Comparison of ENCODE assay signal across 18 cellular contexts in the genomic region with DNA sequence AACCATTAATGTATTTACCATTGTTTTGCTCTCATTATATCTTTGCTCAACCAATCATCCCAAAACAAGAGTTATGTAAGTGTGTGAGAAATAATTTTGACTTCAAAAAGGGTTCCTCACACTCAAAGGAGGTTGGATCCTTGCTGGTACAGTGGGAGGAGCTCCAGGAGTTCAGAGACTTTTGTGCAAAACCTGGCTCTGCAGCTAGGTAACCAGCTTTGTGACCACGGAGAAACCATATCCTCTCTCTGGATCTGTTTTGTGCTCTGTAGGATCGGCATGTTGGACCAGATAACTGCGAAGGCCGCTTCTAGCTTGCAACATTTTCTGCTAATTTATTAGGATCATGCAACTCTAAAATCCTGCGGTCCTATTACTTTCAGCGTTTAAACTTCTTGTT.
DNase-seq lines count a peak whose midpoint lies in the region; ATAC-seq, FAIRE-seq and TF ChIP-seq lines count a peak whose summit lies in the region.
"Had no signal": no experiment of that assay in that cellular context is flagged by ENCODE, and none has a peak within 500 bp of the region (broad histone marks: within the 10 kb centered on the region; RNA-seq: fewer than 3 reads in every experiment).

No MANE protein-coding gene starts in this region.

- H3K27ac ChIP-seq in MM.1S (ENCODE audit: low read length): no peak overlapping the region
- H3K27ac ChIP-seq: HL-60 had no signal

- no peaks in the 10 kb centered on the region for H3K9me3 ChIP-seq in MM.1S (replicated peaks; ENCODE audit: insufficient read depth, low read length)
- H3K9me3 ChIP-seq: BE2C, HAP-1 had no signal

- H3K4me1 Mint-ChIP-seq in activated naive CD8-positive, alpha-beta T cell (ENCODE audit: low read depth): peaks cover 16% of the 10 kb centered on the region
- H3K4me1 Mint-ChIP-seq in activated naive CD8-positive, alpha-beta T cell treated with anti-CD3 and anti-CD28 coated beads, Interleukin-2, amount 50 U/mL, for 24 hours: peaks cover 9% of the 10 kb centered on the region
- peaks cover 29% of the 10 kb centered on the region for H3K4me1 Mint-ChIP-seq in activated CD8-positive, alpha-beta T cell treated with anti-CD3 and anti-CD28 coated beads, Interleukin-2, amount 10 ng/mL, durations not matched to agents 7 days and 5 days (ENCODE audit: low read depth)

- no peak for ATAC-seq in activated naive CD8-positive, alpha-beta T cell treated with anti-CD3 and anti-CD28 coated beads, Interleukin-2, amount 50 U/mL, for 24 hours
- peak; percentile 60 for ATAC-seq in activated CD8-positive, alpha-beta T cell treated with anti-CD3 and anti-CD28 coated beads, Interleukin-2, amount 10 ng/mL, durations not matched to agents 7 days and 5 days

- no peaks in the 10 kb centered on the region for H3K36me3 ChIP-seq in MM.1S (replicated peaks; ENCODE audit: insufficient read depth, low read length)
- H3K36me3 ChIP-seq: BE2C, HAP-1 had no signal

- no peaks in the 10 kb centered on the region for H3K27me3 Mint-ChIP-seq in activated naive CD8-positive, alpha-beta T cell
- H3K27me3 Mint-ChIP-seq in activated naive CD8-positive, alpha-beta T cell treated with anti-CD3 and anti-CD28 coated beads, Interleukin-2, amount 50 U/mL, for 24 hours: no peaks in the 10 kb centered on the region
- H3K27me3 Mint-ChIP-seq in activated CD8-positive, alpha-beta T cell treated with anti-CD3 and anti-CD28 coated beads, Interleukin-2, amount 10 ng/mL, durations not matched to agents 7 days and 5 days (ENCODE audit: low read depth): no peaks in the 10 kb centered on the region

- no peak overlapping the region for H3K4me3 ChIP-seq in MM.1S (ENCODE audit: low read length)
- H3K4me3 ChIP-seq: HAP-1 had no signal

- H3K27ac Mint-ChIP-seq in activated naive CD8-positive, alpha-beta T cell: no peak overlapping the region
- H3K27ac Mint-ChIP-seq in activated naive CD8-positive, alpha-beta T cell treated with anti-CD3 and anti-CD28 coated beads, Interleukin-2, amount 50 U/mL, for 24 hours: no peak overlapping the region
- H3K27ac Mint-ChIP-seq in activated CD8-positive, alpha-beta T cell treated with anti-CD3 and anti-CD28 coated beads, Interleukin-2, amount 10 ng/mL, durations not matched to agents 7 days and 5 days: peak overlapping the region; percentile 48
- H3K27ac Mint-ChIP-seq: CD8-positive, alpha-beta memory T cell had no signal

- no peaks in the 10 kb centered on the region for H3K27me3 ChIP-seq in MM.1S (replicated peaks; ENCODE audit: insufficient read depth, low read length)
- H3K27me3 ChIP-seq: BE2C had no signal

- no peaks in the 10 kb centered on the region for H3K79me2 ChIP-seq in MM.1S (ENCODE audit: low read length)

- CTCF ChIA-PET in activated CD8-positive, alpha-beta T cell treated with anti-CD3 and anti-CD28 coated beads, Interleukin-2, amount 10 ng/mL, durations not matched to agents 7 days and 5 days (lab: Charles Lee): interaction anchor here (0.5 to 1.2 kb wide), 3 partner anchors 11 to 75 kb away, joined by 3 to 4 read pairs (median 3); no protein-coding TSS in a partner anchor

- H3K4me3 Mint-ChIP-seq in activated naive CD8-positive, alpha-beta T cell: peak overlapping the region; percentile 40
- no peak overlapping the region for H3K4me3 Mint-ChIP-seq in activated naive CD8-positive, alpha-beta T cell treated with anti-CD3 and anti-CD28 coated beads, Interleukin-2, amount 50 U/mL, for 24 hours
- peak overlapping the region; percentile 17 for H3K4me3 Mint-ChIP-seq in activated CD8-positive, alpha-beta T cell treated with anti-CD3 and anti-CD28 coated beads, Interleukin-2, amount 10 ng/mL, durations not matched to agents 7 days and 5 days
- H3K4me3 Mint-ChIP-seq: CD8-positive, alpha-beta memory T cell had no signal

- no peaks in the 10 kb centered on the region for H3K9me2 ChIP-seq in MM.1S (replicated peaks; ENCODE audit: insufficient read depth, low read length)

- H3F3A ChIP-seq in MM.1S (ENCODE audit: insufficient read depth, low read length): peaks cover 6% of the 10 kb centered on the region; the same call in 1 of the 2 replicates

- POLR2A ChIA-PET in activated CD8-positive, alpha-beta T cell treated with anti-CD3 and anti-CD28 coated beads, Interleukin-2, amount 10 ng/mL, durations not matched to agents 7 days and 5 days (lab: Charles Lee): no interaction called here

- TF ChIP-seq CTCF in MM.1S (IDR thresholded peaks at IDR 0.05; ENCODE audit: low read length): no peak

- no peak for DNase-seq in activated naive CD8-positive, alpha-beta T cell treated with anti-CD3 and anti-CD28 coated beads, Interleukin-2, amount 50 U/mL, for 24 hours
- DNase-seq in MM.1S: no peak
- peak; percentile 40 for DNase-seq in activated CD8-positive, alpha-beta T cell treated with anti-CD3 and anti-CD28 coated beads, Interleukin-2, amount 10 ng/mL, durations not matched to agents 7 days and 5 days
- no peak for DNase-seq in urothelium cell line (ENCODE audit: low spot score)
- no peak for DNase-seq in NCI-H446 (lab: John Stamatoyannopoulos, UW)
- no peak for DNase-seq in HuH-7.5 (ENCODE audit: low spot score)
- DNase-seq: BE2C; CD8-positive, alpha-beta memory T cell; DMS79; NCI-H1417 treated with DMSO at 0.1 percent for 48 hours; NCI-H1930; NCI-H510A treated with DMSO at 0.1 percent for 48 hours; NCI-H82 had no signal

- H3K36me3 Mint-ChIP-seq in activated naive CD8-positive, alpha-beta T cell: no peaks in the 10 kb centered on the region
- H3K36me3 Mint-ChIP-seq in activated naive CD8-positive, alpha-beta T cell treated with anti-CD3 and anti-CD28 coated beads, Interleukin-2, amount 50 U/mL, for 24 hours (ENCODE audit: low read depth): no peaks in the 10 kb centered on the region
- no peaks in the 10 kb centered on the region for H3K36me3 Mint-ChIP-seq in activated CD8-positive, alpha-beta T cell treated with anti-CD3 and anti-CD28 coated beads, Interleukin-2, amount 10 ng/mL, durations not matched to agents 7 days and 5 days (ENCODE audit: low read depth)

- H3K4me1 ChIP-seq in MM.1S (ENCODE audit: low read length): peaks cover 33% of the 10 kb centered on the region
- H3K4me1 ChIP-seq: HAP-1 had no signal

- peak; percentile 44 for FAIRE-seq in urothelium cell line (lab: Jason Lieb, UNC)
- FAIRE-seq: D721Med, HTR-8/SVneo had no signal

- no peak overlapping the region for H3K9ac ChIP-seq in MM.1S (ENCODE audit: low read length)

- peak overlapping the region; percentile 8; the same call in 1 of the 2 replicates for H2AFZ ChIP-seq in MM.1S (ENCODE audit: low read length)

- H3K4me2 ChIP-seq in MM.1S (ENCODE audit: low read depth, low read length): no peak overlapping the region

- H3K9me3 Mint-ChIP-seq in activated naive CD8-positive, alpha-beta T cell (ENCODE audit: low read depth): no peaks in the 10 kb centered on the region
- H3K9me3 Mint-ChIP-seq in activated naive CD8-positive, alpha-beta T cell treated with anti-CD3 and anti-CD28 coated beads, Interleukin-2, amount 50 U/mL, for 24 hours: no peaks in the 10 kb centered on the region
- H3K9me3 Mint-ChIP-seq in activated CD8-positive, alpha-beta T cell treated with anti-CD3 and anti-CD28 coated beads, Interleukin-2, amount 10 ng/mL, durations not matched to agents 7 days and 5 days (ENCODE audit: insufficient read depth): no peaks in the 10 kb centered on the region
- H3K9me3 Mint-ChIP-seq: CD8-positive, alpha-beta memory T cell had no signal

- H4K20me1 ChIP-seq in MM.1S (ENCODE audit: insufficient read depth, low read length): no peaks in the 10 kb centered on the region
